8 cellular contexts compared by ENCODE assay signal in genomic region chr12:64665506-64665905, GRCh38. TPM values are rescaled to one million over a fixed set of nuclear protein-coding genes. Genes with fewer than 3 reads are reported as not detected.
DNase-seq lines count a peak whose midpoint lies in the region; ATAC-seq and TF ChIP-seq lines count a peak whose summit lies in the region.

No MANE protein-coding gene starts in this region.

- H3K4me1 Mint-ChIP-seq in T-helper 17 cell = peaks cover 68% of the 10 kb centered on the region

- H3K4me3 ChIP-seq in right atrium auricular region = peak overlapping the region in 1 of 2 donors; percentile 4
- H3K4me3 ChIP-seq in foreskin fibroblast (ENCODE audit: low read depth in 1 of 2, low read length in 2 of 2) = no peak overlapping the region

- peaks cover 3% of the 10 kb centered on the region for H3K36me3 Mint-ChIP-seq in T-helper 17 cell (ENCODE audit: low read depth)

- no peak for TF ChIP-seq CTCF in right atrium auricular region (IDR thresholded peaks at IDR 0.05)
- TF ChIP-seq CTCF in foreskin fibroblast (IDR thresholded peaks at IDR 0.05; ENCODE audit: low read depth, low read length) = no peak

- no peaks in the 10 kb centered on the region for H3K27me3 Mint-ChIP-seq in T-helper 17 cell

- peak overlapping the region; percentile 100 for H3K27ac Mint-ChIP-seq in T-helper 17 cell

- H3K4me3 Mint-ChIP-seq in T-helper 17 cell = peak overlapping the region; percentile 93

- no peaks in the 10 kb centered on the region for H3K27me3 ChIP-seq in right atrium auricular region

- peaks cover 0 to 67% of the 10 kb centered on the region in 2 donors for H3K4me1 ChIP-seq in right atrium auricular region

- DNase-seq in NCI-H510A treated with DMSO at 0.1 percent for 48 hours (lab: John Stamatoyannopoulos, UW) (peak; percentile 18), NCI-H510A (lab: John Stamatoyannopoulos, UW) (no peak), T-helper 17 cell (peak; percentile 41 to 65 (median 43)), right atrium auricular region (ENCODE audit: low spot score) (no peak), NCI-H1105 (lab: John Stamatoyannopoulos, UW) (no peak), 8988T (no peak), foreskin fibroblast (no peak)

- H3K27ac ChIP-seq in right atrium auricular region = peak overlapping the region; percentile 64 to 94

- H3K9me3 ChIP-seq in T-helper 17 cell (ENCODE audit: control insufficient read depth, low read length, poor library complexity, severe bottlenecking) (no peaks in the 10 kb centered on the region), right atrium auricular region (no peaks in the 10 kb centered on the region)

- peak; percentile 38 for ATAC-seq in HG02763 (IDR thresholded peaks at IDR 0.05; ENCODE audit: unreplicated experiment)
- peak; percentile 65 for ATAC-seq in T-helper 17 cell

- H3K36me3 ChIP-seq in right atrium auricular region = no peaks in the 10 kb centered on the region

RNA-seq across cellular contexts. Expression of gene RASSF3, which starts 55.2 kb away (rescaled TPM):
- 100 to 1,000 TPM; 114 to 116 TPM for total RNA-seq in T-helper 17 cell
- 10 to 100 TPM; 55.4 to 88.4 TPM for total RNA-seq in right atrium auricular region

Comparison
In these comparisons a context has a peak if more than half of its experiments do, and no peak if none do; other contexts are left out.
1. DNase-seq: peak in NCI-H510A treated with DMSO at 0.1 percent for 48 hours (single experiment) and T-helper 17 cell (3 of 3); none in NCI-H510A (single experiment), right atrium auricular region (single experiment), NCI-H1105 (single experiment), 8988T (single experiment) and foreskin fibroblast (0 of 2).